8 cellular contexts compared by ENCODE assay signal in genomic region chr17:36463916-36464764, GRCh38. TPM values are rescaled to one million over a fixed set of nuclear protein-coding genes. Genes with fewer than 3 reads are reported as not detected.
DNase-seq lines count a peak whose midpoint lies in the region; ATAC-seq and TF ChIP-seq lines count a peak whose summit lies in the region.

No MANE protein-coding gene starts in this region.

- no peak overlapping the region for H3K4me2 ChIP-seq in mammary epithelial cell (ENCODE audit: insufficient read depth, low read depth, low read length)

- no peak for TF ChIP-seq POLR2A in right lobe of liver (IDR thresholded peaks at IDR 0.05)

- ATAC-seq in right lobe of liver: peak; percentile 71 to 97 (median 88)
- no peak for ATAC-seq in GM21360 (IDR thresholded peaks at IDR 0.05; ENCODE audit: unreplicated experiment)

- H2AFZ ChIP-seq in mammary epithelial cell (ENCODE audit: low read depth, low read length): no peak overlapping the region

- H3K4me3 ChIP-seq in mammary epithelial cell (replicated peaks in 1 of 3; ENCODE audit: insufficient read depth in 1 of 3, low read depth in 2 of 3, low read length in 3 of 3) (no peak overlapping the region), right lobe of liver (no peak overlapping the region)

- no peaks in the 10 kb centered on the region for H4K20me1 ChIP-seq in mammary epithelial cell (ENCODE audit: insufficient read depth, low read length)

- H3K36me3 ChIP-seq in mammary epithelial cell (ENCODE audit: insufficient read depth, low read length) (no peaks in the 10 kb centered on the region), right lobe of liver (no peaks in the 10 kb centered on the region)

- CTCF ChIA-PET in mammary epithelial cell (lab: Charles Lee; ENCODE audit: low non-redundant PET): no interaction called here

- no TSS peak for BruUV-seq in mammary epithelial cell (replicated peaks; lab: Mats Ljungman, UMichigan)

- TF ChIP-seq CTCF in mammary epithelial cell (conservative IDR thresholded peaks at IDR 0.05 in 1 of 2, IDR thresholded peaks at IDR 0.05 in 1 of 2; ENCODE audit: extremely low read depth in 1 of 2, insufficient read depth in 1 of 2, low read depth in 1 of 2, low read length in 2 of 2) (peak in 1 of 2 donors; percentile 29), right lobe of liver (IDR thresholded peaks at IDR 0.05) (no peak)

- peaks cover 5% of the 10 kb centered on the region for H3K27me3 ChIP-seq in mammary epithelial cell (ENCODE audit: insufficient read depth, low read length)
- no peaks in the 10 kb centered on the region for H3K27me3 ChIP-seq in right lobe of liver

- H3K4me1 ChIP-seq in mammary epithelial cell (ENCODE audit: insufficient read depth, low read length) (peaks cover 3% of the 10 kb centered on the region), right lobe of liver (no peaks in the 10 kb centered on the region)

- no peak overlapping the region for H3K9ac ChIP-seq in mammary epithelial cell (ENCODE audit: insufficient read depth, low read length)

- in situ Hi-C loops in mammary epithelial cell (cut with MboI; ENCODE audit: low sequenced_read_pairs in 2 of 2): no loop called here

- WGBS in mammary epithelial cell (ENCODE audit: low coverage, missing lambda C conversion rate): 3% methylated on average over 18 of the region's 54 CpGs
- 40% methylated on average over 4 of the region's 54 CpGs for WGBS in right lobe of liver (ENCODE audit: insufficient coverage, low coverage, low lambda C conversion rate, missing lambda C conversion rate)

- dilution Hi-C loops in mammary epithelial cell (cut with HindIII; ENCODE audit: low sequenced_read_pairs): no loop called here

- DNase-seq in activated gamma-delta T cell treated with Interleukin-2 at 50 U/mL for 16 hours (peak; percentile 18), activated gamma-delta T cell (lab: John Stamatoyannopoulos, UW) (no peak), SK-N-DZ (ENCODE audit: low spot score) (peak; percentile 18), mammary epithelial cell (peak; percentile 89), right lobe of liver (peak in 2 of 3 donors; percentile 59 to 70), NCI-H345 treated with DMSO at 0.1 percent for 48 hours (lab: John Stamatoyannopoulos, UW; ENCODE audit: unreplicated experiment) (no peak)
- DNase-seq in stimulated activated CD8-positive, alpha-beta memory T cell treated with anti-CD3 and anti-CD28 coated beads, Interleukin-4, amount 100 ng/mL, for 48 hours: peak; percentile 75

- intact Hi-C loops in mammary epithelial cell (cut with micrococcal nuclease) (loop anchor here (2.0 kb wide), 1 partner anchor 45 kb away; no protein-coding TSS in a partner anchor), right lobe of liver (cut with DNase I) (no loop called here)

- no peaks in the 10 kb centered on the region for H3K79me2 ChIP-seq in mammary epithelial cell (ENCODE audit: insufficient read depth, low read length)

- H3K27ac ChIP-seq in mammary epithelial cell (ENCODE audit: insufficient read depth, low read depth, low read length) (no peak overlapping the region), right lobe of liver (no peak overlapping the region)

- no peaks in the 10 kb centered on the region for H3K9me3 ChIP-seq in mammary epithelial cell (replicated peaks; ENCODE audit: insufficient read depth, low read length)
- H3K9me3 ChIP-seq in right lobe of liver: no peaks in the 10 kb centered on the region

RNA-seq across cellular contexts. Expression of gene ZNHIT3, which starts 22.3 kb away (rescaled TPM):
- 118 and 122 TPM in 2 replicates for polyA plus RNA-seq in SK-N-DZ (2014; cell fraction: cytosol; rRNA removed)
- polyA plus RNA-seq in SK-N-DZ (2014; cell fraction: nucleus; rRNA removed): 70.8 and 109 TPM in 2 replicates
- total RNA-seq in mammary epithelial cell (10 to 100 TPM; 20.3 to 30.3 TPM), right lobe of liver (10 to 100 TPM; 11.2 to 16.6 (median 12.5) TPM)
- 42.9 TPM for polyA plus RNA-seq in mammary epithelial cell
- 0.21 TPM for polyA minus RNA-seq in mammary epithelial cell

Comparison
In these comparisons a context has a peak if more than half of its experiments do, and no peak if none do; other contexts are left out.
1. DNase-seq: peak in activated gamma-delta T cell treated with Interleukin-2 at 50 U/mL for 16 hours (single experiment), SK-N-DZ (single experiment), mammary epithelial cell (single experiment), right lobe of liver (2 of 3) and stimulated activated CD8-positive, alpha-beta memory T cell treated with anti-CD3 and anti-CD28 coated beads, Interleukin-4, amount 100 ng/mL, for 48 hours (single experiment); none in activated gamma-delta T cell (single experiment) and NCI-H345 treated with DMSO at 0.1 percent for 48 hours (single experiment).